In genomic region chr2:74959106-74959751, GRCh38 we compare ENCODE assay signal across 8 cellular contexts. TPM values are rescaled to one million over a fixed set of nuclear protein-coding genes. Genes with fewer than 3 reads are reported as not detected.
A peak's percentile ranks its signal among the peaks of the same experiment; 100 is the strongest.
DNase-seq lines count a peak whose midpoint lies in the region; FAIRE-seq and TF ChIP-seq lines count a peak whose summit lies in the region.

No MANE protein-coding gene starts in this region.

- peaks cover 4% of the 10 kb centered on the region for H3K9me3 Mint-ChIP-seq in activated T-helper 2 cell treated with anti-CD3 and anti-CD28 coated beads, Interferon-gamma antibody, Interleukin-2, Interleukin-4, amounts not matched to agents 10 μg/mL and 5 μg/mL and 100 μg/mL, durations not matched to agents 14 hours and 24 hours and 36 hours
- no peaks in the 10 kb centered on the region for H3K9me3 Mint-ChIP-seq in immature natural killer cell

- no peaks in the 10 kb centered on the region for H3K27me3 Mint-ChIP-seq in activated T-helper 2 cell treated with anti-CD3 and anti-CD28 coated beads, Interferon-gamma antibody, Interleukin-2, Interleukin-4, amounts not matched to agents 10 μg/mL and 5 μg/mL and 100 μg/mL, durations not matched to agents 14 hours and 24 hours and 36 hours (ENCODE audit: low read depth)
- H3K27me3 Mint-ChIP-seq in immature natural killer cell (ENCODE audit: low read depth in 3 of 3): peaks cover 0 to 4% (median under 1%) of the 10 kb centered on the region in 3 donors

- H3K4me1 ChIP-seq in testis: peaks cover 6% of the 10 kb centered on the region

- DNase-seq in activated CD8-positive, alpha-beta memory T cell treated with anti-CD3 and anti-CD28 coated beads, Interleukin-2, amount 50 U/mL, for 48 hours: peak; percentile 53
- no peak for DNase-seq in activated CD8-positive, alpha-beta memory T cell treated with anti-CD3 and anti-CD28 coated beads for 24 hours
- no peak for DNase-seq in activated T-helper 2 cell treated with anti-CD3 and anti-CD28 coated beads, Interferon-gamma antibody, Interleukin-2, Interleukin-4, amounts not matched to agents 10 μg/mL and 5 μg/mL and 100 μg/mL, durations not matched to agents 14 hours and 24 hours and 36 hours (ENCODE audit: low spot score)
- DNase-seq in immature natural killer cell: peak; percentile 9 to 20 (median 14)
- DNase-seq in testis: no peak
- no peak for DNase-seq in glomerular visceral epithelial cell (ENCODE audit: extremely low spot score)
- DNase-seq in D721Med (ENCODE audit: insufficient read length, low spot score): no peak
- DNase-seq in GM12891 (ENCODE audit: insufficient read length, low spot score): no peak

- TF ChIP-seq CTCF in testis (IDR thresholded peaks at IDR 0.05) (no peak), D721Med (IDR thresholded peaks at IDR 0.05; ENCODE audit: insufficient read depth, missing control alignments) (no peak)

- H3K36me3 ChIP-seq in testis (ENCODE audit: low read depth, missing control alignments): no peaks in the 10 kb centered on the region

- H3K4me3 ChIP-seq in testis: peak overlapping the region; percentile 69 to 80

- TF ChIP-seq POLR2A in testis (IDR thresholded peaks at IDR 0.05) (no peak), GM12891 (IDR thresholded peaks at IDR 0.05; ENCODE audit: low read depth, low read length) (no peak)

- H3K27me3 ChIP-seq in testis: no peaks in the 10 kb centered on the region

- intact Hi-C loops in activated T-helper 2 cell treated with anti-CD3 and anti-CD28 coated beads, Interferon-gamma antibody, Interleukin-2, Interleukin-4, amounts not matched to agents 10 μg/mL and 5 μg/mL and 100 μg/mL, durations not matched to agents 14 hours and 24 hours and 36 hours (cut with micrococcal nuclease): loop anchor here (2.0 to 5.0 kb wide), 2 partner anchors 122 to 752 kb away; partner anchors contain the start of gene GCFC2
- intact Hi-C loops in testis (cut with DNase I; ENCODE audit: low total_unique reads): no loop called here

- H3K27ac Mint-ChIP-seq in activated T-helper 2 cell treated with anti-CD3 and anti-CD28 coated beads, Interferon-gamma antibody, Interleukin-2, Interleukin-4, amounts not matched to agents 10 μg/mL and 5 μg/mL and 100 μg/mL, durations not matched to agents 14 hours and 24 hours and 36 hours: peak overlapping the region; percentile 75
- H3K27ac Mint-ChIP-seq in immature natural killer cell: peak overlapping the region; percentile 64 to 86 (median 84)

- no peaks in the 10 kb centered on the region for H3K9me3 ChIP-seq in testis

- peak overlapping the region; percentile 93 to 96 for H3K27ac ChIP-seq in testis

- H3K4me3 Mint-ChIP-seq in activated T-helper 2 cell treated with anti-CD3 and anti-CD28 coated beads, Interferon-gamma antibody, Interleukin-2, Interleukin-4, amounts not matched to agents 10 μg/mL and 5 μg/mL and 100 μg/mL, durations not matched to agents 14 hours and 24 hours and 36 hours (ENCODE audit: low read depth): peak overlapping the region; percentile 77
- H3K4me3 Mint-ChIP-seq in immature natural killer cell: peak overlapping the region; percentile 79 to 87 (median 86)

- FAIRE-seq in D721Med (lab: Jason Lieb, UNC): no peak
- no peak for FAIRE-seq in GM12891 (lab: Jason Lieb, UNC)

- H3K36me3 Mint-ChIP-seq in activated T-helper 2 cell treated with anti-CD3 and anti-CD28 coated beads, Interferon-gamma antibody, Interleukin-2, Interleukin-4, amounts not matched to agents 10 μg/mL and 5 μg/mL and 100 μg/mL, durations not matched to agents 14 hours and 24 hours and 36 hours (ENCODE audit: low read depth): peaks cover 65% of the 10 kb centered on the region
- peaks cover 13 to 25% (median 22%) of the 10 kb centered on the region in 3 donors for H3K36me3 Mint-ChIP-seq in immature natural killer cell

- peaks cover 47% of the 10 kb centered on the region for H3K4me1 Mint-ChIP-seq in activated T-helper 2 cell treated with anti-CD3 and anti-CD28 coated beads, Interferon-gamma antibody, Interleukin-2, Interleukin-4, amounts not matched to agents 10 μg/mL and 5 μg/mL and 100 μg/mL, durations not matched to agents 14 hours and 24 hours and 36 hours (ENCODE audit: low read depth)
- H3K4me1 Mint-ChIP-seq in immature natural killer cell: peaks cover 20 to 53% of the 10 kb centered on the region in 2 donors

- WGBS in testis, 2 donors: 58 to 70% methylated on average over 10 of the region's 10 CpGs

TF ChIP-seq in GM12891, 5 proteins besides CTCF, POLR2A, EP300 and RAD21:
- TF ChIP-seq POU2F2 (IDR thresholded peaks at IDR 0.05; ENCODE audit: low read depth, low read length) (no peak), SPI1 (IDR thresholded peaks at IDR 0.05; ENCODE audit: low read depth, low read length) (no peak), PAX5 (IDR thresholded peaks at IDR 0.05; ENCODE audit: insufficient read depth, low read length, severe bottlenecking) (no peak), TAF1 (IDR thresholded peaks at IDR 0.05; ENCODE audit: low read depth, low read length) (no peak), POLR2AphosphoS5 (IDR thresholded peaks at IDR 0.05; ENCODE audit: low read depth, low read length) (no peak)

RNA-seq across cellular contexts. Expression of gene POLE4, which starts 0.8 kb away (rescaled TPM):
- 46.1 and 55.3 TPM in 2 replicates for total RNA-seq in activated T-helper 2 cell treated with anti-CD3 and anti-CD28 coated beads, Interferon-gamma antibody, Interleukin-2, Interleukin-4, amounts not matched to agents 10 μg/mL and 5 μg/mL and 100 μg/mL, durations not matched to agents 14 hours and 24 hours and 36 hours
- polyA plus RNA-seq in immature natural killer cell (100 to 1,000 TPM in 1 of 3 donors, 10 to 100 TPM in 2; 92.2 to 181 (median 98.5) TPM), testis (ENCODE audit: insufficient read depth, low read depth, low replicate concordance) (66.1 TPM)
- total RNA-seq in testis: 10 to 100 TPM; 28.0 to 37.8 TPM
- polyA plus RNA-seq in GM12891 (2012; ENCODE audit: low read depth, missing spikeins): 58.9 TPM

Comparison
In these comparisons a context has a peak if more than half of its experiments do, and no peak if none do; other contexts are left out.
1. DNase-seq: peak in activated CD8-positive, alpha-beta memory T cell treated with anti-CD3 and anti-CD28 coated beads, Interleukin-2, amount 50 U/mL, for 48 hours (single experiment) and immature natural killer cell (3 of 3); none in activated CD8-positive, alpha-beta memory T cell treated with anti-CD3 and anti-CD28 coated beads for 24 hours (single experiment), activated T-helper 2 cell treated with anti-CD3 and anti-CD28 coated beads, Interferon-gamma antibody, Interleukin-2, Interleukin-4, amounts not matched to agents 10 μg/mL and 5 μg/mL and 100 μg/mL, durations not matched to agents 14 hours and 24 hours and 36 hours (single experiment), testis (single experiment), glomerular visceral epithelial cell (single experiment), D721Med (single experiment) and GM12891 (single experiment).